Comparison of ENCODE assay signal across 23 cellular contexts in genomic region chr15:25022233-25022632, GRCh38.
DNase-seq lines count a peak whose midpoint lies in the region; ATAC-seq, FAIRE-seq and TF ChIP-seq lines count a peak whose summit lies in the region.
"Had no signal": no experiment of that assay in that cellular context is flagged by ENCODE, and none has a peak within 500 bp of the region (broad histone marks: within the 10 kb centered on the region; RNA-seq: fewer than 3 reads in every experiment).

No MANE protein-coding gene starts in this region.

- H3K27me3 ChIP-seq in breast epithelium (no peaks in the 10 kb centered on the region), mammary epithelial cell (ENCODE audit: insufficient read depth, low read length) (no peaks in the 10 kb centered on the region), Peyer's patch (no peaks in the 10 kb centered on the region)

- WGBS in mammary epithelial cell (ENCODE audit: low coverage, missing lambda C conversion rate): 70% methylated on average over 2 of the region's 2 CpGs

- H3K79me2 ChIP-seq in mammary epithelial cell (ENCODE audit: insufficient read depth, low read length): no peaks in the 10 kb centered on the region

- CTCF ChIA-PET in MCF 10A (lab: Yijun Ruan, JAX): no interaction called here
- CTCF ChIA-PET in mammary epithelial cell (lab: Charles Lee; ENCODE audit: low non-redundant PET): no interaction called here
- CTCF ChIA-PET in WTC11 (lab: Charles Lee): no interaction called here

- no peak for TF ChIP-seq POLR2A in breast epithelium (IDR thresholded peaks at IDR 0.05)
- TF ChIP-seq POLR2A in Peyer's patch (IDR thresholded peaks at IDR 0.05): no peak
- TF ChIP-seq POLR2A in GM12892 (IDR thresholded peaks at IDR 0.05; ENCODE audit: low read depth, low read length): no peak

- no peaks in the 10 kb centered on the region for H3K4me1 ChIP-seq in breast epithelium
- H3K4me1 ChIP-seq in mammary epithelial cell (ENCODE audit: insufficient read depth, low read length): no peaks in the 10 kb centered on the region
- no peaks in the 10 kb centered on the region for H3K4me1 ChIP-seq in Peyer's patch

- H3K4me3 Mint-ChIP-seq in MCF 10A (ENCODE audit: unreplicated experiment) (no peak overlapping the region), WTC11 (no peak overlapping the region)
- H3K4me3 Mint-ChIP-seq: activated naive CD8-positive, alpha-beta T cell treated with anti-CD3 and anti-CD28 coated beads for 36 hours; nephron; type B pancreatic cell had no signal

- in situ Hi-C loops in mammary epithelial cell (cut with MboI; ENCODE audit: low sequenced_read_pairs in 2 of 2): no loop called here

- H3K9me3 ChIP-seq in breast epithelium: peaks cover 28 to 97% of the 10 kb centered on the region in 2 donors
- peaks cover 14% of the 10 kb centered on the region for H3K9me3 ChIP-seq in mammary epithelial cell (replicated peaks; ENCODE audit: insufficient read depth, low read length)
- H3K9me3 ChIP-seq in Peyer's patch: peaks cover 0 to 30% (median 2%) of the 10 kb centered on the region in 4 donors

- no peak overlapping the region for H3K27ac Mint-ChIP-seq in MCF 10A (ENCODE audit: low read depth, unreplicated experiment)
- no peak overlapping the region for H3K27ac Mint-ChIP-seq in WTC11
- H3K27ac Mint-ChIP-seq: activated naive CD8-positive, alpha-beta T cell treated with anti-CD3 and anti-CD28 coated beads for 36 hours; nephron; type B pancreatic cell had no signal

- peak; percentile 8 for DNase-seq in MCF 10A (ENCODE audit: unreplicated experiment)
- no peak for DNase-seq in breast epithelium (ENCODE audit: low spot score in 2 of 2)
- peak; percentile 21 for DNase-seq in mammary epithelial cell
- peak; percentile 0 for DNase-seq in fibroblast of villous mesenchyme (ENCODE audit: low read depth)
- no peak for DNase-seq in Peyer's patch
- DNase-seq in WTC11 (ENCODE audit: low spot score): no peak
- no peak for DNase-seq in GM12892 (ENCODE audit: insufficient read length)
- DNase-seq: 8988T; activated CD4-positive, CD25-positive, alpha-beta regulatory T cell treated with anti-CD3 and anti-CD28 coated beads, Interleukin-2, amount 50 U/mL, for 72 hours; activated naive CD8-positive, alpha-beta T cell treated with anti-CD3 and anti-CD28 coated beads for 36 hours; caudate nucleus; NCI-H1694; NCI-H2227 treated with DMSO at 0.1 percent for 48 hours; posterior cingulate gyrus; stimulated activated CD4-positive, alpha-beta T cell treated with anti-CD3 and anti-CD28 coated beads, Interleukin-4, amount 100 ng/mL, for 24 hours; T-helper 9 cell had no signal

- no peak overlapping the region for H3K4me2 ChIP-seq in mammary epithelial cell (ENCODE audit: insufficient read depth, low read depth, low read length)
- H3K4me2 ChIP-seq: smooth muscle cell had no signal

- H4K20me1 ChIP-seq in mammary epithelial cell (ENCODE audit: insufficient read depth, low read length): no peaks in the 10 kb centered on the region

- H3K27me3 Mint-ChIP-seq in MCF 10A (ENCODE audit: insufficient read depth, unreplicated experiment): no peaks in the 10 kb centered on the region
- H3K27me3 Mint-ChIP-seq in WTC11 (ENCODE audit: low read depth): no peaks in the 10 kb centered on the region
- H3K27me3 Mint-ChIP-seq: activated naive CD8-positive, alpha-beta T cell treated with anti-CD3 and anti-CD28 coated beads for 36 hours; type B pancreatic cell had no signal

- TF ChIP-seq CTCF in MCF 10A (IDR thresholded peaks at IDR 0.05; ENCODE audit: unreplicated experiment): no peak
- no peak for TF ChIP-seq CTCF in breast epithelium (IDR thresholded peaks at IDR 0.05)
- TF ChIP-seq CTCF in mammary epithelial cell (conservative IDR thresholded peaks at IDR 0.05 in 1 of 2, IDR thresholded peaks at IDR 0.05 in 1 of 2; ENCODE audit: extremely low read depth in 1 of 2, insufficient read depth in 1 of 2, low read depth in 1 of 2, low read length in 2 of 2): no peak
- no peak for TF ChIP-seq CTCF in fibroblast of villous mesenchyme (IDR thresholded peaks at IDR 0.05; ENCODE audit: insufficient read depth, low read depth, low read length)
- TF ChIP-seq CTCF in Peyer's patch (IDR thresholded peaks at IDR 0.05): no peak
- TF ChIP-seq CTCF in WTC11 (IDR thresholded peaks at IDR 0.05): no peak

- POLR2A ChIA-PET in MCF 10A (lab: Yijun Ruan, JAX): interaction anchor here (0.8 kb wide), 1 partner anchor 65 kb away, joined by 3 read pairs; no protein-coding TSS in a partner anchor
- POLR2A ChIA-PET in WTC11 (lab: Charles Lee): no interaction called here

- H3K4me1 Mint-ChIP-seq in MCF 10A (ENCODE audit: insufficient read depth, unreplicated experiment): no peaks in the 10 kb centered on the region
- peaks cover 9% of the 10 kb centered on the region for H3K4me1 Mint-ChIP-seq in WTC11
- H3K4me1 Mint-ChIP-seq: activated naive CD8-positive, alpha-beta T cell treated with anti-CD3 and anti-CD28 coated beads for 36 hours; nephron had no signal

- dilution Hi-C loops in mammary epithelial cell (cut with HindIII; ENCODE audit: low sequenced_read_pairs): no loop called here

- peaks cover 38% of the 10 kb centered on the region for H3K36me3 Mint-ChIP-seq in MCF 10A (ENCODE audit: insufficient read depth, unreplicated experiment)
- peaks cover 89% of the 10 kb centered on the region for H3K36me3 Mint-ChIP-seq in WTC11

- H2AFZ ChIP-seq in mammary epithelial cell (ENCODE audit: low read depth, low read length): no peak overlapping the region

- intact Hi-C loops in MCF 10A (cut with micrococcal nuclease) (no loop called here), breast epithelium (cut with DNase I; ENCODE audit: low total_unique reads) (no loop called here), mammary epithelial cell (cut with micrococcal nuclease) (no loop called here)

- H3K27ac ChIP-seq in breast epithelium: no peak overlapping the region
- no peak overlapping the region for H3K27ac ChIP-seq in mammary epithelial cell (ENCODE audit: insufficient read depth, low read depth, low read length)
- H3K27ac ChIP-seq in Peyer's patch: no peak overlapping the region

- BruUV-seq in MCF 10A (replicated peaks; lab: Mats Ljungman, UMichigan) (no TSS peak), mammary epithelial cell (replicated peaks; lab: Mats Ljungman, UMichigan) (no TSS peak)

- ATAC-seq in HG02884 (IDR thresholded peaks at IDR 0.05; ENCODE audit: unreplicated experiment) (no peak), WTC11 (no peak)
- ATAC-seq: Panc1, SK-N-SH treated with all-trans-retinoic acid at 6 μM for 48 hours had no signal

- H3K36me3 ChIP-seq in breast epithelium (peaks cover 8% of the 10 kb centered on the region), mammary epithelial cell (ENCODE audit: insufficient read depth, low read length) (peaks cover 3% of the 10 kb centered on the region), Peyer's patch (peaks cover 0 to 23% (median 0%) of the 10 kb centered on the region in 3 donors)

- H3K9ac ChIP-seq in mammary epithelial cell (ENCODE audit: insufficient read depth, low read length): no peak overlapping the region

- no peak for FAIRE-seq in GM12892 (lab: Jason Lieb, UNC)
- FAIRE-seq: H1 had no signal

- no peak overlapping the region for H3K4me3 ChIP-seq in breast epithelium
- no peak overlapping the region for H3K4me3 ChIP-seq in mammary epithelial cell (replicated peaks in 1 of 3; ENCODE audit: insufficient read depth in 1 of 3, low read depth in 2 of 3, low read length in 3 of 3)
- H3K4me3 ChIP-seq in fibroblast of villous mesenchyme (ENCODE audit: low read depth, low read length): no peak overlapping the region
- H3K4me3 ChIP-seq in Peyer's patch: no peak overlapping the region
- H3K4me3 ChIP-seq: smooth muscle cell had no signal

- H3K9me3 Mint-ChIP-seq in MCF 10A (ENCODE audit: unreplicated experiment): peaks cover 38% of the 10 kb centered on the region
- H3K9me3 Mint-ChIP-seq in WTC11: peaks cover 57% of the 10 kb centered on the region
- H3K9me3 Mint-ChIP-seq: type B pancreatic cell had no signal

TF ChIP-seq in WTC11, 78 proteins besides CTCF, POLR2A, EP300 and RAD21 (continues in another document):
- TF ChIP-seq, protein P1, sequence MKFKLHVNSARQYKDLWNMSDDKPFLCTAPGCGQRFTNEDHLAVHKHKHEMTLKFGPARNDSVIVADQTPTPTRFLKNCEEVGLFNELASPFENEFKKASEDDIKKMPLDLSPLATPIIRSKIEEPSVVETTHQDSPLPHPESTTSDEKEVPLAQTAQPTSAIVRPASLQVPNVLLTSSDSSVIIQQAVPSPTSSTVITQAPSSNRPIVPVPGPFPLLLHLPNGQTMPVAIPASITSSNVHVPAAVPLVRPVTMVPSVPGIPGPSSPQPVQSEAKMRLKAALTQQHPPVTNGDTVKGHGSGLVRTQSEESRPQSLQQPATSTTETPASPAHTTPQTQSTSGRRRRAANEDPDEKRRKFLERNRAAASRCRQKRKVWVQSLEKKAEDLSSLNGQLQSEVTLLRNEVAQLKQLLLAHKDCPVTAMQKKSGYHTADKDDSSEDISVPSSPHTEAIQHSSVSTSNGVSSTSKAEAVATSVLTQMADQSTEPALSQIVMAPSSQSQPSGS (CRISPR knock-in tag; IDR thresholded peaks at IDR 0.05; ENCODE audit: borderline replicate concordance, low read depth): no peak
- TF ChIP-seq PREB (CRISPR knock-in tag; IDR thresholded peaks at IDR 0.05; ENCODE audit: borderline replicate concordance): no peak
- no peak for TF ChIP-seq FOXP4 (CRISPR knock-in tag; IDR thresholded peaks at IDR 0.05)
- no peak for TF ChIP-seq ESRRA (CRISPR knock-in tag; IDR thresholded peaks at IDR 0.05; ENCODE audit: borderline replicate concordance)

Comparison
In these comparisons a context has a peak if more than half of its experiments do, and no peak if none do; other contexts are left out.
1. DNase-seq: peak in MCF 10A (single experiment), mammary epithelial cell (single experiment) and fibroblast of villous mesenchyme (single experiment); none in breast epithelium (0 of 2), Peyer's patch (0 of 3), WTC11 (single experiment) and GM12892 (single experiment).